10 cellular contexts compared by ENCODE assay signal in the genomic region with DNA sequence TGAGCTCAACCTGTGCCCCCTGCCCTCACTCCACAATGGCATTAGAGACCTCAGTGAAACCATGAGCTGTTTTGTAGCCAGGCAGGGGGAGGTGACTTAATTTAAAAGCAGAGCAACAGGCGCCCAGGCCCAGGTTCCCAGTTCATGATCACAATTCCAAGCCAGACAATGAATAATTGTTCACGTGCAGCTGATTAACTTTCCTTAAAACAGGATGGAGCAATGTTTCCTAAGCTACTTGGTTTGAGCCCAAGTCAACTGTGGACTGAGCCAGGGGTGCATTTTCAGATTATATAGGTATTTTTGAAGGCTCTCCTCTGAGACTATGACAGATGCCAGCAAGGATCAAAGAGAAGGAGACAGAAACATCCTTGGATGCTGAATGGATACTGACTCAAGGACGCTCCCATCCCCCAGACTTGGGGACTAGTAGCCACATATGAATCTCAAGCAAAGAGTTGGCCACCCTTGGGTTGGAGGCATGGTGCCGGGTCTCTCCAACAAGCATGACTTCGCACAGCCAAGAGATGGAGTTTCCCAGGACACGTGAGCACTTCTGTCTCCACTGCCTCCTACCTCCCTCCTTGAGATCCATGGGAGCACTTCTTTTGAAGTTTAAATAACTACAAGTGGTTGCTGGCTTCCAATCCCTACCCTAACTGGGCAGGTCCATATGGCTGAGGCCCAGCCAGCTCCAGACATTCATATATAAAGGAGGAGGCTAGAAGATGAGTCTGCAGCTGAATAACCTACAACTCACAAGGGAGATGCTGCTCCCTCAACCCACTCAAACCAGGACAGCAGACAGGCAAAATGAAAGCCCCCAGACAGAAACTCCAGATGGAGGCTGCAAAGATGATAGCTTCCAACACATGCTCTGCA. TPM values are rescaled to one million over a fixed set of nuclear protein-coding genes. Genes with fewer than 3 reads are reported as not detected.
DNase-seq lines count a peak whose midpoint lies in the region; ATAC-seq and TF ChIP-seq lines count a peak whose summit lies in the region.
"Had no signal": no experiment of that assay in that cellular context is flagged by ENCODE, and none has a peak within 500 bp of the region (broad histone marks: within the 10 kb centered on the region; RNA-seq: fewer than 3 reads in every experiment).

No MANE protein-coding gene starts in this region.

- H3K4me1 ChIP-seq in body of pancreas (peaks cover 85% of the 10 kb centered on the region), tibial nerve (peaks cover 4 to 98% (median 73%) of the 10 kb centered on the region in 4 donors)

- H3K27me3 ChIP-seq in body of pancreas (no peaks in the 10 kb centered on the region), tibial nerve (no peaks in the 10 kb centered on the region)

- no peak for TF ChIP-seq CTCF in body of pancreas (IDR thresholded peaks at IDR 0.05)
- TF ChIP-seq CTCF in mesothelial cell of epicardium (IDR thresholded peaks at IDR 0.05; ENCODE audit: unreplicated experiment), result no peak
- TF ChIP-seq CTCF in tibial nerve (IDR thresholded peaks at IDR 0.05), result no peak

- TF ChIP-seq POLR2A in body of pancreas (IDR thresholded peaks at IDR 0.05) (no peak), tibial nerve (IDR thresholded peaks at IDR 0.05) (no peak)

- H3K4me1 Mint-ChIP-seq in activated T-cell treated with anti-CD3 and anti-CD28 coated beads, Interleukin-2, amount 50 U/mL, for 24 hours (ENCODE audit: low read depth), result peaks cover 90% of the 10 kb centered on the region
- H3K4me1 Mint-ChIP-seq in mesothelial cell of epicardium, result peaks cover 95% of the 10 kb centered on the region

- no peak for ATAC-seq in body of pancreas
- no peak for ATAC-seq in GM21717 (IDR thresholded peaks at IDR 0.05; ENCODE audit: unreplicated experiment)

- no peak overlapping the region for H3K4me3 Mint-ChIP-seq in activated T-cell treated with anti-CD3 and anti-CD28 coated beads, Interleukin-2, amount 50 U/mL, for 24 hours
- H3K4me3 Mint-ChIP-seq in mesothelial cell of epicardium, result peak overlapping the region; percentile 51

- H3K27me3 Mint-ChIP-seq in activated T-cell treated with anti-CD3 and anti-CD28 coated beads, Interleukin-2, amount 50 U/mL, for 24 hours, result no peaks in the 10 kb centered on the region
- no peaks in the 10 kb centered on the region for H3K27me3 Mint-ChIP-seq in mesothelial cell of epicardium (ENCODE audit: low read depth)

- H3K9me3 ChIP-seq in body of pancreas, result no peaks in the 10 kb centered on the region
- no peaks in the 10 kb centered on the region for H3K9me3 ChIP-seq in tibial nerve

- H3K36me3 Mint-ChIP-seq in activated T-cell treated with anti-CD3 and anti-CD28 coated beads, Interleukin-2, amount 50 U/mL, for 24 hours (ENCODE audit: low read depth), result peaks cover 36% of the 10 kb centered on the region
- H3K36me3 Mint-ChIP-seq in mesothelial cell of epicardium, result peaks cover 10% of the 10 kb centered on the region

- H3K27ac Mint-ChIP-seq in activated T-cell treated with anti-CD3 and anti-CD28 coated beads, Interleukin-2, amount 50 U/mL, for 24 hours, result peak overlapping the region; percentile 2
- peak overlapping the region; percentile 94 for H3K27ac Mint-ChIP-seq in mesothelial cell of epicardium

- peak in 1 of 2 donors; percentile 15 for TF ChIP-seq EP300 in tibial nerve (IDR thresholded peaks at IDR 0.05)

- 67 to 85% methylated on average over 6 of the region's 6 CpGs for WGBS in body of pancreas, 2 donors
- WGBS in tibial nerve, 2 donors, result 77 to 85% methylated on average over 6 of the region's 6 CpGs

- H3K9me3 Mint-ChIP-seq in activated T-cell treated with anti-CD3 and anti-CD28 coated beads, Interleukin-2, amount 50 U/mL, for 24 hours, result no peaks in the 10 kb centered on the region
- H3K9me3 Mint-ChIP-seq in mesothelial cell of epicardium, result no peaks in the 10 kb centered on the region

- H3K27ac ChIP-seq in body of pancreas, result peak overlapping the region in 3 of 4 donors; percentile 46 to 78 (median 59)
- H3K27ac ChIP-seq in tibial nerve, result peak overlapping the region in 3 of 4 donors; percentile 67 to 83 (median 79)

- DNase-seq in activated T-cell treated with anti-CD3 and anti-CD28 coated beads, Interleukin-2, amount 50 U/mL, for 24 hours, result no peak
- DNase-seq in activated T-cell treated with anti-CD3 and anti-CD28 coated beads, Interleukin-2, amount 50 U/mL, for 48 hours, result no peak
- DNase-seq in body of pancreas, result no peak
- DNase-seq in mesothelial cell of epicardium (ENCODE audit: low spot score in 2 of 2, unreplicated experiment in 2 of 2), result no peak
- no peak for DNase-seq in tibial nerve (ENCODE audit: low spot score in 2 of 2)
- no peak for DNase-seq in effector CD8-positive, alpha-beta T cell (lab: John Stamatoyannopoulos, UW)
- DNase-seq in kidney glomerular epithelial cell (lab: John Stamatoyannopoulos, UW), result no peak
- DNase-seq: activated naive CD4-positive, alpha-beta T cell; AML-193 had no signal

- H3K4me3 ChIP-seq in body of pancreas, result no peak overlapping the region
- H3K4me3 ChIP-seq in tibial nerve, result peak overlapping the region in 1 of 4 donors; percentile 41

- intact Hi-C loops in body of pancreas (cut with DNase I), result no loop called here

- H3K36me3 ChIP-seq in body of pancreas (replicated peaks in 1 of 2; ENCODE audit: insufficient read depth in 1 of 2, low read depth in 2 of 2), result no peaks in the 10 kb centered on the region
- peaks cover 0 to 12% (median 0%) of the 10 kb centered on the region in 3 donors for H3K36me3 ChIP-seq in tibial nerve

RNA-seq across cellular contexts. Expression of a gene that starts 12.7 kb away (rescaled TPM):
- total RNA-seq in body of pancreas (10 to 100 TPM; 23.3 to 44.5 TPM), mesothelial cell of epicardium (75.5 to 77.6 TPM (median 76.8 TPM) in 3 replicates), tibial nerve (10 to 100 TPM; 34.3 to 56.8 (median 35.6) TPM)
